Comparison of ENCODE assay signal across 30 cellular contexts in the genomic region with DNA sequence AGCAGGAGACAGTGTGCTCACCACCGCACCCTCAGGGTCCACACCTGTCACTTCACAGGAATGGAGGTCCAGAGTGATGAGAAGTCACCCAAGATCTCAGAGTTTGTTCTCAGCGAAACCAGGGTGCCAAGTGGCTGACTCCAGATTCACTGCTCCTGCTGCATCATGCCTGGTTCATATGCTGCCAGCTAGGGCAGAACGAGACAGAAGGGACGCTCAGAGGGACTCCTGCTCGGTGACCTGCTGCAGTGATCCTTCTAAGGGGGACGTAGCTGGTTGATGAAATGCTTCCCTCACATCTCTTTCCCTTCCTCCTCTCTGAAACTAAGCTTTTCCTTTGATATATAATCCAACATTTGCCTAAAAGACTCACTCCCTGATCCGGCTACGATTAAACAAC.
"Had no signal": no experiment of that assay in that cellular context is flagged by ENCODE, and none has a peak within 500 bp of the region (broad histone marks: within the 10 kb centered on the region; RNA-seq: fewer than 3 reads in every experiment).

No MANE protein-coding gene starts in this region.

- H3K27ac Mint-ChIP-seq: activated CD4-positive, alpha-beta memory T cell treated with anti-CD3 and anti-CD28 coated beads for 36 hours; activated CD4-positive, alpha-beta T cell treated with anti-CD3 and anti-CD28 coated beads, Interleukin-2, amount 10 ng/mL, durations not matched to agents 24 days and 14 days; activated T-helper 17 cell treated with anti-CD3 and anti-CD28 coated beads, Interleukin-2, amount 50 U/mL, for 72 hours; T-helper 17 cell had no signal

- H3K27ac ChIP-seq: body of pancreas, cardiac muscle cell, pancreas, prostate gland, sigmoid colon, thyroid gland, upper lobe of left lung, vagina, WERI-Rb-1 had no signal

- H3K4me3 ChIP-seq: body of pancreas, cardiac muscle cell, heart right ventricle, lung, pancreas, prostate gland, sigmoid colon, smooth muscle cell, thyroid gland, upper lobe of left lung, vagina had no signal

- H3K9me3 ChIP-seq: body of pancreas, heart right ventricle, pancreas, prostate gland, sigmoid colon, thyroid gland, upper lobe of left lung, vagina had no signal

- H3K36me3 ChIP-seq: cardiac muscle cell, pancreas, prostate gland, WERI-Rb-1 had no signal

- DNase-seq: activated CD4-positive, alpha-beta memory T cell treated with anti-CD3 and anti-CD28 coated beads for 36 hours; activated CD4-positive, alpha-beta T cell treated with anti-CD3 and anti-CD28 coated beads, Interleukin-2, amount 10 ng/mL, durations not matched to agents 24 days and 14 days; activated gamma-delta T cell treated with Interleukin-2 at 50 U/mL for 16 hours; activated T-cell treated with anti-CD3 and anti-CD28 coated beads, Interleukin-2, amount 50 U/mL, for 4 hours; anterior cingulate cortex; foreskin melanocyte; naive B cell; pancreas; retina; stimulated activated CD4-positive, alpha-beta T cell treated with anti-CD3 and anti-CD28 coated beads, Interleukin-15, amount 100 ng/mL, for 24 hours; stimulated activated CD4-positive, alpha-beta T cell treated with anti-CD3 and anti-CD28 coated beads, Interleukin-2, amount 100 ng/mL, for 24 hours; stimulated activated naive CD4-positive, alpha-beta T cell treated with Interleukin-2 at 50 U/mL for 16 hours; T-helper 17 cell; T1000; thyroid gland; upper lobe of left lung; WERI-Rb-1 had no signal

- H3K9me3 Mint-ChIP-seq: activated CD4-positive, alpha-beta memory T cell treated with anti-CD3 and anti-CD28 coated beads for 36 hours; activated CD4-positive, alpha-beta T cell treated with anti-CD3 and anti-CD28 coated beads, Interleukin-2, amount 10 ng/mL, durations not matched to agents 24 days and 14 days; activated naive CD4-positive, alpha-beta T cell treated with anti-CD3 and anti-CD28 coated beads, Interleukin-2, amount 50 U/mL, for 72 hours; activated T-cell treated with anti-CD3 and anti-CD28 coated beads, Interleukin-2, amount 50 U/mL, for 4 hours; activated T-helper 17 cell treated with anti-CD3 and anti-CD28 coated beads, Interleukin-2, amount 50 U/mL, for 72 hours; naive B cell had no signal

- H3K4me3 Mint-ChIP-seq: activated CD4-positive, alpha-beta memory T cell treated with anti-CD3 and anti-CD28 coated beads for 36 hours; activated CD4-positive, alpha-beta T cell treated with anti-CD3 and anti-CD28 coated beads, Interleukin-2, amount 10 ng/mL, durations not matched to agents 24 days and 14 days; activated T-cell treated with anti-CD3 and anti-CD28 coated beads, Interleukin-2, amount 50 U/mL, for 4 hours; activated T-helper 17 cell treated with anti-CD3 and anti-CD28 coated beads, Interleukin-2, amount 50 U/mL, for 72 hours; naive B cell; T-helper 17 cell had no signal

- H3K27me3 ChIP-seq: body of pancreas, cardiac muscle cell, heart right ventricle, pancreas, sigmoid colon, thyroid gland, upper lobe of left lung, vagina had no signal

- H3K4me1 ChIP-seq: body of pancreas, pancreas, prostate gland, sigmoid colon, upper lobe of left lung, vagina had no signal

- ATAC-seq: activated CD4-positive, CD25-positive, alpha-beta regulatory T cell treated with anti-CD3 and anti-CD28 coated beads, Interleukin-2, amount 50 U/mL, for 24 hours; activated naive CD4-positive, alpha-beta T cell treated with anti-CD3 and anti-CD28 coated beads, Interleukin-2, amount 50 U/mL, for 72 hours; activated T-cell treated with anti-CD3 and anti-CD28 coated beads, Interleukin-2, amount 50 U/mL, for 4 hours; activated T-helper 17 cell treated with anti-CD3 and anti-CD28 coated beads, Interleukin-2, amount 50 U/mL, for 72 hours; esophagus mucosa; left lobe of liver; T-helper 17 cell had no signal

- H3K27me3 Mint-ChIP-seq: activated CD4-positive, alpha-beta memory T cell treated with anti-CD3 and anti-CD28 coated beads for 36 hours; activated CD4-positive, alpha-beta T cell treated with anti-CD3 and anti-CD28 coated beads, Interleukin-2, amount 10 ng/mL, durations not matched to agents 24 days and 14 days; activated T-helper 17 cell treated with anti-CD3 and anti-CD28 coated beads, Interleukin-2, amount 50 U/mL, for 72 hours; naive B cell; T-helper 17 cell had no signal
